38 cellular contexts compared by ENCODE assay signal in the genomic region with DNA sequence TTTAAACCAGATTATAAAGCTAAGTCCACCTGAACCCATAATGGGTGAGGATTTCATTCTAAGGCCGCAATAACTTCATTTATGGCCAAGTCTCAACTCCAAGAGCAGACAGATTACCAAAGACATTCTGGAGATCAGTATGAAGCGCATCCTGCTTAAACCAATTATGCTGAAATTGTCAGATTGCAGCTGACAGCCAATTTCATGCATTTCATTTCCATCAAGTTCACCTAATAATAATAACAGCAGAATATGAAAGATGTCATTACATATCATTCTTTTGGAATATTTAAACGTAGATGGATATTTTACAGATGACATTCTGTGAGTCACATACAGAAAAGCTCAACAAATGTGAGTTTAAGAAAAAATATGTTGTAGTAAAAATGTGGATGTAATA. TPM values are rescaled to one million over a fixed set of nuclear protein-coding genes. Genes with fewer than 3 reads are reported as not detected.
"Had no signal": no experiment of that assay in that cellular context is flagged by ENCODE, and none has a peak within 500 bp of the region (broad histone marks: within the 10 kb centered on the region; RNA-seq: fewer than 3 reads in every experiment).

No MANE protein-coding gene starts in this region.

- H3K27ac Mint-ChIP-seq: activated naive CD4-positive, alpha-beta T cell treated with anti-CD3 and anti-CD28 coated beads for 36 hours; activated naive CD8-positive, alpha-beta T cell treated with anti-CD3 and anti-CD28 coated beads for 36 hours; activated T-helper 1 cell treated with anti-CD3 and anti-CD28 coated beads, Interleukin-12 subunit alpha, Interleukin-12 subunit beta, Interleukin-2, Interleukin-4 antibody, amounts not matched to agents 30 ng/mL and 10 ng/mL and 1 ng/mL, durations not matched to agents 14 hours and 24 hours and 36 hours; mesothelial cell of epicardium; stimulated activated memory B cell treated with anti-CD40 and anti-IgM and Interleukin-4, amounts not matched to agents 10 μg/mL and 1 μg/mL and 100 μg/mL, for 72 hours had no signal

- H3K27me3 ChIP-seq: adrenal gland, body of pancreas, esophagus squamous epithelium, heart right ventricle, stomach, tibial nerve, uterus had no signal

- H3K27ac ChIP-seq: adrenal gland, body of pancreas, esophagus squamous epithelium, heart right ventricle, pancreas, prostate gland, stomach, suprapubic skin, tibial nerve, uterus, WERI-Rb-1 had no signal

- DNase-seq: activated CD4-positive, alpha-beta T cell treated with anti-CD3 and anti-CD28 coated beads for 48 hours; activated CD4-positive, alpha-beta T cell treated with anti-CD3 and anti-CD28 coated beads, Interleukin-2, amount 50 U/mL, for 48 hours; activated CD8-positive, alpha-beta memory T cell treated with anti-CD3 and anti-CD28 coated beads, Interleukin-2, amount 50 U/mL, for 4 hours; activated effector memory CD4-positive, alpha-beta T cell treated with anti-CD3 and anti-CD28 coated beads, Interleukin-2, amount 50 U/mL, for 16 hours; activated naive CD4-positive, alpha-beta T cell treated with anti-CD3 and anti-CD28 coated beads for 36 hours; activated naive CD8-positive, alpha-beta T cell treated with anti-CD3 and anti-CD28 coated beads for 36 hours; activated T-cell treated with anti-CD3 and anti-CD28 coated beads, Interleukin-2, amount 50 U/mL, for 1 hour; adrenal gland; aorta; body of pancreas; dermis blood vessel endothelial cell; effector CD4-positive, alpha-beta T cell; esophagus squamous epithelium; foreskin melanocyte; heart right ventricle; naive B cell; nucleus accumbens; pancreas; stimulated activated CD4-positive, alpha-beta T cell treated with anti-CD3 and anti-CD28 coated beads, Interleukin-1b, Interleukin-23, amount 100 ng/mL, for 48 hours; stimulated activated CD4-positive, alpha-beta T cell treated with anti-CD3 and anti-CD28 coated beads, Interleukin-4, amount 100 ng/mL, for 4 hours; stimulated activated CD8-positive, alpha-beta memory T cell treated with anti-CD3 and anti-CD28 coated beads, Interleukin-4, amount 100 ng/mL, for 48 hours; stomach; T1000; uterus; WERI-Rb-1 had no signal

- H3K36me3 ChIP-seq: adrenal gland, esophagus squamous epithelium, heart right ventricle, pancreas, prostate gland, stomach, suprapubic skin, tibial nerve, uterus, WERI-Rb-1 had no signal

- H3K4me1 ChIP-seq: adrenal gland, body of pancreas, esophagus squamous epithelium, heart right ventricle, pancreas, prostate gland, stomach, suprapubic skin, tibial nerve, uterus had no signal

- H3K4me1 Mint-ChIP-seq: activated naive CD8-positive, alpha-beta T cell treated with anti-CD3 and anti-CD28 coated beads for 36 hours; mesothelial cell of epicardium; naive B cell; neural crest cell; stimulated activated memory B cell treated with anti-CD40 and anti-IgM and Interleukin-4, amounts not matched to agents 10 μg/mL and 1 μg/mL and 100 μg/mL, for 72 hours had no signal

- H3K9me3 ChIP-seq: adrenal gland, body of pancreas, pancreas, prostate gland, suprapubic skin, uterus had no signal

- H3K4me3 Mint-ChIP-seq: activated naive CD4-positive, alpha-beta T cell treated with anti-CD3 and anti-CD28 coated beads for 36 hours; activated naive CD8-positive, alpha-beta T cell treated with anti-CD3 and anti-CD28 coated beads for 36 hours; activated T-helper 1 cell treated with anti-CD3 and anti-CD28 coated beads, Interleukin-12 subunit alpha, Interleukin-12 subunit beta, Interleukin-2, Interleukin-4 antibody, amounts not matched to agents 30 ng/mL and 10 ng/mL and 1 ng/mL, durations not matched to agents 14 hours and 24 hours and 36 hours; mesothelial cell of epicardium; naive B cell; neural crest cell; stimulated activated memory B cell treated with anti-CD40 and anti-IgM and Interleukin-4, amounts not matched to agents 10 μg/mL and 1 μg/mL and 100 μg/mL, for 72 hours had no signal

- H3K4me3 ChIP-seq: adrenal gland, body of pancreas, esophagus squamous epithelium, heart right ventricle, pancreas, prostate gland, smooth muscle cell, stomach, suprapubic skin, tibial nerve, uterus had no signal

- ATAC-seq: activated CD4-positive, CD25-positive, alpha-beta regulatory T cell treated with anti-CD3 and anti-CD28 coated beads, Interleukin-2, amount 50 U/mL, for 24 hours; body of pancreas; heart right ventricle; pancreas; stimulated activated memory B cell treated with anti-CD40 and anti-IgM and Interleukin-4, amounts not matched to agents 10 μg/mL and 1 μg/mL and 100 μg/mL, for 72 hours had no signal

- H3K4me2 ChIP-seq: smooth muscle cell had no signal

RNA-seq across cellular contexts. Expression of gene NACA2, which starts 54.9 kb away (rescaled TPM):
- total RNA-seq: activated CD8-positive, alpha-beta memory T cell treated with anti-CD3 and anti-CD28 coated beads for 36 hours; activated naive CD4-positive, alpha-beta T cell treated with anti-CD3 and anti-CD28 coated beads for 36 hours; activated naive CD8-positive, alpha-beta T cell treated with anti-CD3 and anti-CD28 coated beads for 36 hours; adrenal gland; aorta; dermis blood vessel endothelial cell; esophagus squamous epithelium; glomerular endothelial cell; heart right ventricle; kidney epithelial cell; lower leg skin; mesothelial cell of epicardium; neural crest cell; pancreas; smooth muscle cell; stomach; suprapubic skin; tibial nerve; uterus had no signal
- polyA plus RNA-seq: smooth muscle cell had no signal
